Comparison of ENCODE assay signal across 21 cellular contexts in genomic region chr14:71237556-71237955, GRCh38.
"Had no signal": no experiment of that assay in that cellular context is flagged by ENCODE, and none has a peak within 500 bp of the region (broad histone marks: within the 10 kb centered on the region; RNA-seq: fewer than 3 reads in every experiment).

No MANE protein-coding gene starts in this region.

- ATAC-seq: activated CD8-positive, alpha-beta T cell treated with anti-CD3 and anti-CD28 coated beads, Interleukin-2, amount 10 ng/mL, durations not matched to agents 7 days and 5 days; activated T-cell treated with anti-CD3 and anti-CD28 coated beads, Interleukin-2, amount 50 U/mL, for 4 hours; left lung; stimulated activated naive CD8-positive, alpha-beta T cell treated with anti-CD3 and anti-CD28 coated beads, Interleukin-15, Interleukin-2, amounts not matched to agents 100 U/mL and 50 U/mL, for 24 hours had no signal

- H3K27me3 ChIP-seq: adrenal gland, left lung, spleen, tibial nerve, uterus had no signal

- DNase-seq: activated CD4-positive, alpha-beta T cell treated with anti-CD3 and anti-CD28 coated beads, Interleukin-2, amount 10 ng/mL, durations not matched to agents 7 days and 5 days; activated CD4-positive, CD25-positive, alpha-beta regulatory T cell; activated CD8-positive, alpha-beta T cell treated with anti-CD3 and anti-CD28 coated beads, Interleukin-2, amount 10 ng/mL, durations not matched to agents 7 days and 5 days; activated effector memory CD4-positive, alpha-beta T cell treated with Interleukin-2 at 50 U/mL for 16 hours; activated naive CD4-positive, alpha-beta T cell treated with anti-CD3 and anti-CD28 coated beads, Interleukin-2, amount 10 ng/mL, durations not matched to agents 7 days and 5 days; activated T-cell treated with anti-CD3 and anti-CD28 coated beads, Interleukin-2, amount 50 U/mL, for 4 hours; adrenal gland; effector CD4-positive, alpha-beta T cell; hypothalamus; left lung; nucleus accumbens; retina; spleen; stimulated activated naive CD8-positive, alpha-beta T cell treated with anti-CD3 and anti-CD28 coated beads, Interleukin-15, Interleukin-2, amounts not matched to agents 100 U/mL and 50 U/mL, for 24 hours; substantia nigra; T-helper 9 cell; uterus had no signal

- H3K27ac ChIP-seq: adrenal gland, left lung, uterus had no signal

- H3K9me3 ChIP-seq: adrenal gland, left lung, spleen, tibial nerve, uterus had no signal

- H3K36me3 ChIP-seq: adrenal gland, left lung, spleen, tibial nerve, uterus had no signal

- FAIRE-seq: astrocyte, frontal cortex, keratinocyte had no signal

- H3K4me3 ChIP-seq: adrenal gland, left lung, spleen, tibial nerve, uterus had no signal
